8 cellular contexts compared by ENCODE assay signal in the genomic region with DNA sequence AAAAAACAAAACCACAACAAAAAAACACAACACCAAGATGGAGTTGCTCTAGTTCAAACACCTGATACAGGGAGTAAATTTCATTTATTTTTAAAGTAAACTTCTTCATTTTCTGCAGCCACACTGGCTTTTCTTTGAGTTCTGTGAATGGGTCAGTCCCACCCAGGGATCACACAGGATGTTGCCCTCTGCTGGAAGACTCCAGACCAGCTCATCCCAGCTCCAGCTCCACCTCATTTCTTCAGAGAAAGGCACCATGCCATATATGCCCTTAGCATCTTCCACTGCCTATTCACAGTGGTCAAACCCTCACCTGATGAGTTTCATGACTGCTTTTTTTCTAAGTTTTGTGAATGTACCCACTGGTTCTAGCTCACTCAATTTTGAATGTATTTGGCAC. TPM values are rescaled to one million over a fixed set of nuclear protein-coding genes. Genes with fewer than 3 reads are reported as not detected.
DNase-seq lines count a peak whose midpoint lies in the region; ATAC-seq and TF ChIP-seq lines count a peak whose summit lies in the region.

No MANE protein-coding gene starts in this region.

- no peak for DNase-seq in AG09309 (ENCODE audit: low read depth)
- no peak for DNase-seq in GM13977 (ENCODE audit: low spot score)
- DNase-seq in Kasumi-1 (lab: John Stamatoyannopoulos, UW): peak; percentile 34 to 46
- peak; percentile 20 for DNase-seq in mammary epithelial cell
- DNase-seq in mucosa of gallbladder (ENCODE audit: low spot score): peak; percentile 27
- DNase-seq in NCI-H1930 (lab: John Stamatoyannopoulos, UW): no peak

- CTCF ChIA-PET in mammary epithelial cell (lab: Charles Lee; ENCODE audit: low non-redundant PET): interaction anchor here (0.6 to 0.7 kb wide), 2 partner anchors 14 to 50 kb away, joined by 3 to 4 read pairs; no protein-coding TSS in a partner anchor

- TF ChIP-seq CTCF in AG09309 (IDR thresholded peaks at IDR 0.05; ENCODE audit: control insufficient read depth, insufficient read depth, low read depth, low read length, missing control alignments): peak; percentile 62
- TF ChIP-seq CTCF in GM13977 (IDR thresholded peaks at IDR 0.05; ENCODE audit: extremely low read depth, insufficient read depth, missing control alignments): peak; percentile 37
- TF ChIP-seq CTCF in mammary epithelial cell (conservative IDR thresholded peaks at IDR 0.05 in 1 of 2, IDR thresholded peaks at IDR 0.05 in 1 of 2; ENCODE audit: extremely low read depth in 1 of 2, insufficient read depth in 1 of 2, low read depth in 1 of 2, low read length in 2 of 2): peak; percentile 45 to 56

- H3K4me1 ChIP-seq in mammary epithelial cell (ENCODE audit: insufficient read depth, low read length): peaks cover 30% of the 10 kb centered on the region

- H3K4me3 ChIP-seq in AG09309 (ENCODE audit: control insufficient read depth, low read depth, low read length) (no peak overlapping the region), mammary epithelial cell (replicated peaks in 1 of 3; ENCODE audit: insufficient read depth in 1 of 3, low read depth in 2 of 3, low read length in 3 of 3) (no peak overlapping the region)

- in situ Hi-C loops in GM13977 (cut with MboI; ENCODE audit: low pct_unique_long_range_greater_than_20kb, low sequenced_read_pairs, unreplicated experiment): no loop called here
- in situ Hi-C loops in mammary epithelial cell (cut with MboI; ENCODE audit: low sequenced_read_pairs in 2 of 2): loop anchor here in 1 of 2 donors (10.0 kb wide), 1 partner anchor 154 kb away; a partner anchor contains a TSS

- no peaks in the 10 kb centered on the region for H3K27me3 ChIP-seq in mammary epithelial cell (ENCODE audit: insufficient read depth, low read length)

- no peak for ATAC-seq in GM18505 (IDR thresholded peaks at IDR 0.05; ENCODE audit: unreplicated experiment)
- ATAC-seq in HG03460 (IDR thresholded peaks at IDR 0.05; ENCODE audit: unreplicated experiment): no peak

- no TSS peak for BruUV-seq in mammary epithelial cell (replicated peaks; lab: Mats Ljungman, UMichigan)

- H3K36me3 ChIP-seq in mammary epithelial cell (ENCODE audit: insufficient read depth, low read length): peaks cover 8% of the 10 kb centered on the region

- no peak for TF ChIP-seq POLR2A in GM18505 (IDR thresholded peaks at IDR 0.05; ENCODE audit: borderline replicate concordance, extremely low read depth, insufficient read depth, insufficient read length)

- H2AFZ ChIP-seq in mammary epithelial cell (ENCODE audit: low read depth, low read length): no peak overlapping the region

- H4K20me1 ChIP-seq in mammary epithelial cell (ENCODE audit: insufficient read depth, low read length): no peaks in the 10 kb centered on the region

- peaks cover 67% of the 10 kb centered on the region for H3K79me2 ChIP-seq in mammary epithelial cell (ENCODE audit: insufficient read depth, low read length)

- no peak overlapping the region for H3K27ac ChIP-seq in mammary epithelial cell (ENCODE audit: insufficient read depth, low read depth, low read length)

- H3K9me3 ChIP-seq in mammary epithelial cell (replicated peaks; ENCODE audit: insufficient read depth, low read length): no peaks in the 10 kb centered on the region

- dilution Hi-C loops in mammary epithelial cell (cut with HindIII; ENCODE audit: low sequenced_read_pairs): no loop called here

- H3K4me2 ChIP-seq in mammary epithelial cell (ENCODE audit: insufficient read depth, low read depth, low read length): no peak overlapping the region

- intact Hi-C loops in mammary epithelial cell (cut with micrococcal nuclease): loop anchor here (2.0 to 10.0 kb wide), 3 partner anchors 52 to 804 kb away; no protein-coding TSS in a partner anchor

- no peak overlapping the region for H3K9ac ChIP-seq in mammary epithelial cell (ENCODE audit: insufficient read depth, low read length)

RNA-seq across cellular contexts. Expression of a gene that starts 8.0 kb away (rescaled TPM):
- total RNA-seq in mammary epithelial cell (10 to 100 TPM; 92.4 to 96.0 TPM), mucosa of gallbladder (44.4 TPM)
- 74.1 TPM for polyA plus RNA-seq in mammary epithelial cell
- polyA minus RNA-seq in mammary epithelial cell: 45.6 TPM

RNA-seq across cellular contexts. Expression of a gene that starts 22.9 kb away (rescaled TPM):
- total RNA-seq in mammary epithelial cell (10 to 100 TPM; 36.7 to 99.1 TPM), mucosa of gallbladder (34.4 TPM)
- polyA plus RNA-seq in mammary epithelial cell: 41.0 TPM
- polyA minus RNA-seq in mammary epithelial cell: 21.6 TPM

Comparison
In these comparisons a context has a peak if more than half of its experiments do, and no peak if none do; other contexts are left out.
1. DNase-seq: peak in Kasumi-1 (2 of 2), mammary epithelial cell (single experiment) and mucosa of gallbladder (single experiment); none in AG09309 (single experiment), GM13977 (single experiment) and NCI-H1930 (0 of 2).
2. Peak in every context shown above with its lines, with median percentiles within 50 percentile points of each other: CTCF ChIP-seq.